19 cellular contexts compared by ENCODE assay signal in genomic region chr2:46494596-46494995, GRCh38. TPM values are rescaled to one million over a fixed set of nuclear protein-coding genes. Genes with fewer than 3 reads are reported as not detected.
DNase-seq lines count a peak whose midpoint lies in the region; ATAC-seq and TF ChIP-seq lines count a peak whose summit lies in the region.
"Had no signal": no experiment of that assay in that cellular context is flagged by ENCODE, and none has a peak within 500 bp of the region (broad histone marks: within the 10 kb centered on the region; RNA-seq: fewer than 3 reads in every experiment).

No MANE protein-coding gene starts in this region.

- H2BK20ac ChIP-seq in H9 (ENCODE audit: low read depth, low read length, poor library complexity, severe bottlenecking) (no peak overlapping the region), IMR-90 (ENCODE audit: low read depth, low read length) (peak overlapping the region; percentile 57)

- POLR2A ChIA-PET in IMR-90 (lab: Charles Lee; ENCODE audit: unreplicated experiment): no interaction called here

- in situ Hi-C loops in IMR-90 (cut with MboI; ENCODE audit: low sequenced_read_pairs): no loop called here

- no peak overlapping the region for H3K4me3 Mint-ChIP-seq in H9
- H3K4me3 Mint-ChIP-seq: CD14-positive monocyte; CD8-positive, alpha-beta T cell had no signal

- TF ChIP-seq POLR2A in IMR-90 (IDR thresholded peaks at IDR 0.05; ENCODE audit: low read depth, low read length): no peak

- no peak overlapping the region for H3K4me3 ChIP-seq in IMR-90 (ENCODE audit: insufficient read depth, low read depth, low read length)
- no peak overlapping the region for H3K4me3 ChIP-seq in colonic mucosa
- H3K4me3 ChIP-seq: HAP-1 had no signal

- DNase-seq in H9 (no peak), IMR-90 (no peak), colonic mucosa (peak; percentile 4), ureter (ENCODE audit: low spot score) (peak; percentile 30), SKM-1 treated with dmso at 0.1 percent for 144 hours (lab: John Stamatoyannopoulos, UW; ENCODE audit: unreplicated experiment) (no peak)
- DNase-seq: CD8-positive, alpha-beta T cell; COR-L47; DMS153; DMS79 treated with DMSO at 0.1 percent for 48 hours; EL; GOT3; HFFc6 had no signal

- H3K36me3 Mint-ChIP-seq in H9 (ENCODE audit: insufficient read depth in 1 of 3, low read depth in 3 of 3): no peaks in the 10 kb centered on the region
- H3K36me3 Mint-ChIP-seq: CD8-positive, alpha-beta T cell had no signal

- H3K27ac ChIP-seq in H9 (ENCODE audit: insufficient read length, low read depth, low read length) (peak overlapping the region; percentile 6), IMR-90 (ENCODE audit: insufficient read depth, low read length) (no peak overlapping the region), colonic mucosa (no peak overlapping the region)
- H3K27ac ChIP-seq: HL-60 had no signal

- TF ChIP-seq RAD21 in IMR-90 (IDR thresholded peaks at IDR 0.05; ENCODE audit: low read length): no peak

- peaks cover 23% of the 10 kb centered on the region for H3K9me1 ChIP-seq in IMR-90 (ENCODE audit: insufficient read depth, low read length)

- peaks cover 48% of the 10 kb centered on the region for H3K27me3 Mint-ChIP-seq in H9 (ENCODE audit: low read depth)

- H3K79me2 ChIP-seq in H9 (ENCODE audit: insufficient read depth, low read length): no peaks in the 10 kb centered on the region

- H3K27ac Mint-ChIP-seq in H9: no peak overlapping the region
- H3K27ac Mint-ChIP-seq: CD8-positive, alpha-beta T cell had no signal

- H3K36me3 ChIP-seq in IMR-90 (ENCODE audit: control insufficient read depth, insufficient read depth, low read length) (no peaks in the 10 kb centered on the region), colonic mucosa (no peaks in the 10 kb centered on the region)
- H3K36me3 ChIP-seq: HAP-1 had no signal

- H3K56ac ChIP-seq in H9 (ENCODE audit: insufficient read length, low read depth, low read length) (no peak overlapping the region), IMR-90 (ENCODE audit: extremely low read depth, insufficient read depth, low read length) (no peak overlapping the region)

- H2AK5ac ChIP-seq in H9 (ENCODE audit: insufficient read length, low read length): no peak overlapping the region
- peak overlapping the region; percentile 77; the same call in 1 of the 2 replicates for H2AK5ac ChIP-seq in IMR-90 (ENCODE audit: low read depth, low read length)

- H3K4me2 ChIP-seq in H9 (ENCODE audit: insufficient read depth, insufficient read length, low read length) (no peak overlapping the region), IMR-90 (ENCODE audit: low read depth, low read length) (no peak overlapping the region)

- H3K27me3 ChIP-seq in H9 (ENCODE audit: insufficient read depth, low read length) (no peaks in the 10 kb centered on the region; the same call in 1 of the 2 replicates), IMR-90 (ENCODE audit: control insufficient read depth, insufficient read depth, low read length) (no peaks in the 10 kb centered on the region), colonic mucosa (no peaks in the 10 kb centered on the region)

- no CpG with 5 or more reads among the region's 4 CpGs for WGBS in H9 (ENCODE audit: extremely low coverage, insufficient read length, low lambda C conversion rate)
- WGBS in IMR-90 (ENCODE audit: extremely low coverage in 2 of 2, insufficient read length in 1 of 2), 2 experiments: 60% methylated on average over 1 of the region's 4 CpGs; no CpG with 5 or more reads in 1 of the 2 experiments

- H3K4me1 Mint-ChIP-seq in H9: peaks cover 22 to 27% of the 10 kb centered on the region in 2 experiments

- H3K4me1 ChIP-seq in H9 (ENCODE audit: insufficient read depth, low read length) (no peaks in the 10 kb centered on the region; the same call in 1 of the 2 replicates), IMR-90 (ENCODE audit: control insufficient read depth, insufficient read depth, low read length) (peaks cover 26% of the 10 kb centered on the region), colonic mucosa (no peaks in the 10 kb centered on the region)
- H3K4me1 ChIP-seq: HAP-1 had no signal

- H4K91ac ChIP-seq in H9 (ENCODE audit: insufficient read length, low read depth, low read length): no peak overlapping the region
- no peak overlapping the region for H4K91ac ChIP-seq in IMR-90 (ENCODE audit: insufficient read depth, low read depth, low read length)

- no peak overlapping the region for H2BK12ac ChIP-seq in H9 (ENCODE audit: insufficient read length, low read depth, low read length)

- no peak overlapping the region for H2AFZ ChIP-seq in H9 (ENCODE audit: low read length)
- no peak overlapping the region for H2AFZ ChIP-seq in IMR-90 (replicated peaks; ENCODE audit: low read length, poor library complexity)

- dilution Hi-C loops in IMR-90 (cut with HindIII; ENCODE audit: low sequenced_read_pairs, unreplicated experiment): no loop called here

- H3K9ac ChIP-seq in H9 (ENCODE audit: extremely low read depth, insufficient read length, low read length) (no peak overlapping the region), IMR-90 (ENCODE audit: low read depth, low read length) (no peak overlapping the region), colonic mucosa (ENCODE audit: low read depth in 2 of 2, low read length in 2 of 2) (no peak overlapping the region)

- TF ChIP-seq CTCF in H9 (conservative IDR thresholded peaks at IDR 0.05) (no peak), IMR-90 (conservative IDR thresholded peaks at IDR 0.05; ENCODE audit: low read depth, low read length) (no peak), colonic mucosa (IDR thresholded peaks at IDR 0.05) (no peak)

- H3K4ac ChIP-seq in H9 (ENCODE audit: low read depth, low read length) (no peak overlapping the region), IMR-90 (ENCODE audit: low read depth, low read length) (peak overlapping the region; percentile 48)

- H2BK5ac ChIP-seq in H9 (ENCODE audit: insufficient read length, low read length) (no peak overlapping the region), IMR-90 (ENCODE audit: low read depth, low read length, poor library complexity, severe bottlenecking) (no peak overlapping the region)

- no peaks in the 10 kb centered on the region for H3K9me3 Mint-ChIP-seq in H9
- H3K9me3 Mint-ChIP-seq: CD8-positive, alpha-beta T cell; HFFc6 had no signal

- H3K23ac ChIP-seq in H9 (ENCODE audit: insufficient read length, low read depth, low read length) (no peak overlapping the region), IMR-90 (ENCODE audit: low read depth, low read length) (no peak overlapping the region)

- intact Hi-C loops in IMR-90 (cut with micrococcal nuclease): no loop called here
- intact Hi-C loops in colonic mucosa (cut with DNase I): no loop called here

- peaks cover 3% of the 10 kb centered on the region for H3K23me2 ChIP-seq in H9 (ENCODE audit: insufficient read length, low read depth, low read length, poor library complexity, severe bottlenecking)

- no peak overlapping the region for H2AK9ac ChIP-seq in IMR-90 (replicated peaks; ENCODE audit: low read depth, low read length, poor library complexity)

- H3K79me1 ChIP-seq in H9 (ENCODE audit: insufficient read depth, low read depth, low read length, poor library complexity, severe bottlenecking) (no peaks in the 10 kb centered on the region), IMR-90 (ENCODE audit: low read depth in 1 of 2, low read length in 2 of 2) (peaks cover 0 to 9% of the 10 kb centered on the region in 2 experiments; a peak in 1 of 4 replicates)

- H4K5ac ChIP-seq in H9 (ENCODE audit: insufficient read length, low read depth, low read length) (no peak overlapping the region), IMR-90 (ENCODE audit: low read depth, low read length) (no peak overlapping the region)

- no peak overlapping the region for H2BK15ac ChIP-seq in H9 (ENCODE audit: low read depth, low read length)
- H2BK15ac ChIP-seq in IMR-90 (ENCODE audit: low read depth, low read length): peak overlapping the region; percentile 64; the same call in 2 of the 3 replicates

- H2BK120ac ChIP-seq in H9 (ENCODE audit: low read depth, low read length, poor library complexity, severe bottlenecking): no peak overlapping the region
- H2BK120ac ChIP-seq in IMR-90 (ENCODE audit: low read depth, low read length): peak overlapping the region; percentile 75; the same call in 1 of the 2 replicates

- no peaks in the 10 kb centered on the region for H3K9me3 ChIP-seq in H9 (ENCODE audit: control insufficient read depth, low read depth, low read length)
- no peaks in the 10 kb centered on the region for H3K9me3 ChIP-seq in IMR-90 (ENCODE audit: control insufficient read depth, insufficient read depth, low read length)
- no peaks in the 10 kb centered on the region for H3K9me3 ChIP-seq in colonic mucosa
- H3K9me3 ChIP-seq: HAP-1 had no signal

- no peak for ATAC-seq in IMR-90 (ENCODE audit: low read depth)
- ATAC-seq in GM21737 (IDR thresholded peaks at IDR 0.05; ENCODE audit: unreplicated experiment): no peak
- ATAC-seq in HG02970 (IDR thresholded peaks at IDR 0.05; ENCODE audit: low FRiP score, unreplicated experiment): no peak
- ATAC-seq: CD8-positive, alpha-beta T cell had no signal

- H3K18ac ChIP-seq in H9 (ENCODE audit: insufficient read length, low read depth, low read length) (no peak overlapping the region), IMR-90 (ENCODE audit: low read depth, low read length) (no peak overlapping the region)

- H3K14ac ChIP-seq in H9 (ENCODE audit: insufficient read depth, low read length) (no peak overlapping the region), IMR-90 (replicated peaks; ENCODE audit: low read depth, low read length) (no peak overlapping the region)

- CTCF ChIA-PET in IMR-90 (lab: Yijun Ruan, JAX): no interaction called here

- BruUV-seq in IMR-90 (replicated peaks; lab: Mats Ljungman, UMichigan): no TSS peak

- no peaks in the 10 kb centered on the region for H4K20me1 ChIP-seq in H9 (ENCODE audit: control insufficient read depth, insufficient read depth, insufficient read length)
- no peaks in the 10 kb centered on the region for H4K20me1 ChIP-seq in IMR-90 (ENCODE audit: insufficient read depth, low read length)

- H4K8ac ChIP-seq in H9 (replicated peaks; ENCODE audit: insufficient read length, low read depth, low read length) (no peak overlapping the region), IMR-90 (ENCODE audit: low read depth in 2 of 2, low read length in 2 of 2) (no peak overlapping the region)

- no peak overlapping the region for H3T11ph ChIP-seq in H9 (ENCODE audit: low read length)

RNA-seq across cellular contexts. Expression of gene TMEM247, which starts 15.2 kb away (rescaled TPM):
- total RNA-seq in H9 (2021): not detected in 2 replicates
- not detected in 2 replicates for total RNA-seq in IMR-90 (2012; rRNA removed)
- polyA plus RNA-seq in IMR-90 (2012; rRNA removed): not detected in 2 replicates
- not detected in 2 replicates for polyA plus RNA-seq in IMR-90 (2012; cell fraction: cytosol; rRNA removed)
- polyA plus RNA-seq in IMR-90 (2012; cell fraction: nucleus; rRNA removed; ENCODE audit: low replicate concordance): not detected in 2 replicates
- total RNA-seq in colonic mucosa: not detected
- not detected for total RNA-seq in ureter
- total RNA-seq: A673; CD8-positive, alpha-beta T cell; HFFc6 had no signal
- polyA plus RNA-seq: BJ, CD14-positive monocyte had no signal

RNA-seq across cellular contexts. Expression of gene RHOQ, which starts 47.7 kb away (rescaled TPM):
- total RNA-seq in H9 (2021) (39.9 and 41.5 TPM in 2 replicates), IMR-90 (2012; rRNA removed) (50.7 and 70.3 TPM in 2 replicates), colonic mucosa (10 to 100 TPM in 1 of 2 donors, 1 to 10 TPM in 1; 7.0 to 22.5 TPM), ureter (124 TPM)
- 41.4 and 46.3 TPM in 2 replicates for polyA plus RNA-seq in IMR-90 (2012; rRNA removed)
- polyA plus RNA-seq in IMR-90 (2012; cell fraction: cytosol; rRNA removed): 19.0 and 20.9 TPM in 2 replicates
- polyA plus RNA-seq in IMR-90 (2012; cell fraction: nucleus; rRNA removed; ENCODE audit: low replicate concordance): 37.4 and 90.3 TPM in 2 replicates

RNA-seq across cellular contexts. Expression of gene ATP6V1E2, which starts 47.8 kb away (rescaled TPM):
- 6.3 and 6.9 TPM in 2 replicates for total RNA-seq in H9 (2021)
- 4.4 and 4.8 TPM in 2 replicates for total RNA-seq in IMR-90 (2012; rRNA removed)
- polyA plus RNA-seq in IMR-90 (2012; rRNA removed): 4.0 and 5.3 TPM in 2 replicates
- polyA plus RNA-seq in IMR-90 (2012; cell fraction: cytosol; rRNA removed): 2.1 and 2.3 TPM in 2 replicates
- polyA plus RNA-seq in IMR-90 (2012; cell fraction: nucleus; rRNA removed; ENCODE audit: low replicate concordance): 1.1 and 2.4 TPM in 2 replicates
- total RNA-seq in colonic mucosa: 1 to 10 TPM; 1.5 to 3.6 TPM
- 10.1 TPM for total RNA-seq in ureter

Comparison
In these comparisons a context has a peak if more than half of its experiments do, and no peak if none do; other contexts are left out.
1. DNase-seq: peak in colonic mucosa (single experiment) and ureter (single experiment); none in H9 (single experiment), IMR-90 (single experiment) and SKM-1 treated with dmso at 0.1 percent for 144 hours (single experiment).